ENCODE assay signal across 32 cellular contexts in the genomic region with DNA sequence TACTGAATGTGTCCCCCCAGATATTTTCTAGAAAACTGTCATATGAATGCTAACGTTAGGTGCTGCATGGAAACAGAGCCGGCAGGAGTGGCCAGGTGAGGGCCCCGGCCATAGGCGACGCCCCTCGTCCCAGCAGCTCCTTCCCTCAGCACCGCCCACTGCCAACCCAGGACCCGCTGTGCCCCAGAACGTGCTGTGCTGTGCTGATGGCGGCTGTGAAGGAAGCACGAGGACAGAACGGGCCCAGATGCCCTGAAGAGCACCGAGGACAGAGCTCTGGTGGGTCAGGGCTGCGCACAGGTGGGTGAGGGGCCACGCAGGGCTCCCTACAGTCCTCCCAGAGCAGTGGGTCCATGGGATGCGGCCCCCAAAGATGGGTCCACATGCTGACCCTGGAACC. TPM values are rescaled to one million over a fixed set of nuclear protein-coding genes. Genes with fewer than 3 reads are reported as not detected.
DNase-seq lines count a peak whose midpoint lies in the region; ATAC-seq, FAIRE-seq and TF ChIP-seq lines count a peak whose summit lies in the region.
"Had no signal": no experiment of that assay in that cellular context is flagged by ENCODE, and none has a peak within 500 bp of the region (broad histone marks: within the 10 kb centered on the region; RNA-seq: fewer than 3 reads in every experiment).

No MANE protein-coding gene starts in this region.

- TF ChIP-seq CTCF in Loucy (conservative IDR thresholded peaks at IDR 0.05; ENCODE audit: low read length) (no peak), H1 (IDR thresholded peaks at IDR 0.05; ENCODE audit: control extremely low read depth in 1 of 3, insufficient read depth in 1 of 3, low read depth in 1 of 3, low read length in 3 of 3) (no peak)

- H2BK15ac ChIP-seq in H1 (ENCODE audit: low read length) = no peak overlapping the region
- no peak overlapping the region for H2BK15ac ChIP-seq in mesendoderm (replicated peaks; ENCODE audit: low read depth)

- H3K23me2 ChIP-seq in H1 (ENCODE audit: low read depth, low read length) = no peaks in the 10 kb centered on the region

- H3K36me3 ChIP-seq in BLaER1 = peaks cover 75% of the 10 kb centered on the region
- H3K36me3 ChIP-seq in CD8-positive, alpha-beta memory T cell (ENCODE audit: insufficient read depth, low read length) = peaks cover 24% of the 10 kb centered on the region
- H3K36me3 ChIP-seq in Loucy (ENCODE audit: insufficient read depth, low read length) = peaks cover 87% of the 10 kb centered on the region; the same call in 1 of the 2 replicates
- H3K36me3 ChIP-seq in H1 (ENCODE audit: control insufficient read depth in 2 of 4, insufficient read depth in 4 of 4, low read length in 3 of 4) = peaks cover 18 to 78% (median 49%) of the 10 kb centered on the region in 4 experiments
- peaks cover 3% of the 10 kb centered on the region for H3K36me3 ChIP-seq in mesendoderm (ENCODE audit: control insufficient read depth, insufficient read depth, low read length)
- H3K36me3 ChIP-seq: cardiac muscle cell, neural progenitor cell had no signal

- no peak overlapping the region for H2BK12ac ChIP-seq in H1 (ENCODE audit: low read depth, low read length)

- H3K4me1 Mint-ChIP-seq in CD8-positive, alpha-beta memory T cell = peaks cover 57 to 100% (median 85%) of the 10 kb centered on the region in 3 donors
- H3K4me1 Mint-ChIP-seq: neural progenitor cell had no signal

- no peak overlapping the region for H3K4ac ChIP-seq in H1 (replicated peaks; ENCODE audit: insufficient read length, low read depth, low read length)
- no peak overlapping the region for H3K4ac ChIP-seq in mesendoderm (ENCODE audit: low read depth, low read length)

- H2BK120ac ChIP-seq in H1 (replicated peaks; ENCODE audit: low read depth, low read length) (no peak overlapping the region), mesendoderm (ENCODE audit: low read depth, low read length) (no peak overlapping the region)

- H3K18ac ChIP-seq in H1 (ENCODE audit: extremely low read depth, low read length) (no peak overlapping the region), mesendoderm (ENCODE audit: low read length) (no peak overlapping the region)

- peaks cover 3 to 89% (median 13%) of the 10 kb centered on the region in 3 donors for H3K36me3 Mint-ChIP-seq in CD8-positive, alpha-beta memory T cell

- H2AK5ac ChIP-seq in H1 (ENCODE audit: low read depth, low read length) (no peak overlapping the region), mesendoderm (ENCODE audit: low read length) (no peak overlapping the region)

- no peak overlapping the region for H2BK20ac ChIP-seq in H1 (ENCODE audit: low read length)

- H3K79me1 ChIP-seq in H1 (ENCODE audit: low read depth, low read length) (peaks cover 21% of the 10 kb centered on the region), mesendoderm (ENCODE audit: low read length) (peaks cover 13% of the 10 kb centered on the region)

- H3K9me2 ChIP-seq in Loucy (replicated peaks; ENCODE audit: low read depth, low read length) = no peaks in the 10 kb centered on the region

- H4K91ac ChIP-seq in H1 (replicated peaks; ENCODE audit: insufficient read length, low read length) = no peak overlapping the region

- no peak overlapping the region for H3K23ac ChIP-seq in H1 (ENCODE audit: insufficient read length)
- no peak overlapping the region for H3K23ac ChIP-seq in mesendoderm (ENCODE audit: low read length)

- no peaks in the 10 kb centered on the region for H3K9me3 ChIP-seq in BLaER1
- no peaks in the 10 kb centered on the region for H3K9me3 ChIP-seq in CD8-positive, alpha-beta memory T cell (ENCODE audit: low read length)
- H3K9me3 ChIP-seq in Loucy (ENCODE audit: insufficient read depth, low read depth, low read length) = no peaks in the 10 kb centered on the region
- no peaks in the 10 kb centered on the region for H3K9me3 ChIP-seq in H1 (ENCODE audit: insufficient read depth in 2 of 2, low read depth in 1 of 2, low read length in 1 of 2)
- H3K9me3 ChIP-seq: sigmoid colon had no signal

- H3K79me2 ChIP-seq in Loucy (ENCODE audit: insufficient read depth, low read length) (peaks cover 32% of the 10 kb centered on the region; the same call in 1 of the 2 replicates), H1 (ENCODE audit: control insufficient read depth in 1 of 2, insufficient read depth in 2 of 2, low read length in 2 of 2) (peaks cover 2 to 28% of the 10 kb centered on the region in 2 experiments), mesendoderm (ENCODE audit: control insufficient read depth, insufficient read depth, low read length) (peaks cover 8% of the 10 kb centered on the region)

- TF ChIP-seq EP300 in H1 (IDR thresholded peaks at IDR 0.05; ENCODE audit: borderline replicate concordance in 1 of 2, low read depth in 2 of 2, low read length in 2 of 2) = no peak

- POLR2A ChIA-PET in CD8-positive, alpha-beta memory T cell (lab: Charles Lee) = no interaction called here
- POLR2A ChIA-PET in H1 (lab: Charles Lee; ENCODE audit: partially characterized antibody) = interaction anchor here (0.9 to 1.7 kb wide), 2 partner anchors 10 to 21 kb away, joined by 3 to 10 read pairs; no protein-coding TSS in a partner anchor

- H3K9ac ChIP-seq in BLaER1 (no peak overlapping the region), Loucy (ENCODE audit: low read depth, low read length, poor library complexity, severe bottlenecking) (no peak overlapping the region), H1 (replicated peaks in 1 of 4; ENCODE audit: extremely low read depth in 1 of 4, low read depth in 3 of 4, low read length in 3 of 4) (no peak overlapping the region), mesendoderm (ENCODE audit: low read length) (no peak overlapping the region)
- H3K9ac ChIP-seq: neural progenitor cell had no signal

- no peaks in the 10 kb centered on the region for H3K9me3 Mint-ChIP-seq in CD8-positive, alpha-beta memory T cell
- H3K9me3 Mint-ChIP-seq: activated CD8-positive, alpha-beta T cell treated with anti-CD3 and anti-CD28 coated beads for 36 hours; activated naive CD4-positive, alpha-beta T cell treated with anti-CD3 and anti-CD28 coated beads, Interleukin-2, amount 10 ng/mL, durations not matched to agents 7 days and 5 days; dendritic cell treated with granulocyte-macrophage colony-stimulating factor and Interleukin-4, amounts not matched to agents 40 ng/mL and 50 ng/mL, for 4 days; neural progenitor cell; T-helper 2 cell treated with Interferon-gamma antibody and Interleukin-4, amounts not matched to agents 5 μg/mL and 100 μg/mL, for 36 hours; type B pancreatic cell had no signal

- H3K56ac ChIP-seq in H1 (replicated peaks; ENCODE audit: insufficient read length, low read depth, low read length) (no peak overlapping the region), mesendoderm (ENCODE audit: low read length) (no peak overlapping the region)

- H3K14ac ChIP-seq in H1 (ENCODE audit: insufficient read length) = no peak overlapping the region

- H3K27ac Mint-ChIP-seq in CD8-positive, alpha-beta memory T cell = peak overlapping the region in 7 of 8 donors; percentile 70 to 99 (median 92)
- H3K27ac Mint-ChIP-seq: activated CD8-positive, alpha-beta T cell treated with anti-CD3 and anti-CD28 coated beads for 36 hours; activated naive CD4-positive, alpha-beta T cell treated with anti-CD3 and anti-CD28 coated beads, Interleukin-2, amount 10 ng/mL, durations not matched to agents 7 days and 5 days; neural progenitor cell; type B pancreatic cell had no signal

- peaks cover 100% of the 10 kb centered on the region for H4K20me1 ChIP-seq in BLaER1
- peaks cover 9% of the 10 kb centered on the region for H4K20me1 ChIP-seq in Loucy (ENCODE audit: insufficient read depth, low read length, poor library complexity, severe bottlenecking)
- H4K20me1 ChIP-seq in H1 (replicated peaks in 1 of 2; ENCODE audit: control insufficient read depth in 1 of 2, insufficient read depth in 2 of 2, low read length in 2 of 2) = peaks cover 11 to 33% of the 10 kb centered on the region in 2 experiments

- H2AFZ ChIP-seq in Loucy (ENCODE audit: low read length) (no peak overlapping the region), H1 (ENCODE audit: low read length) (no peak overlapping the region)
- H2AFZ ChIP-seq: neural progenitor cell had no signal

- TF ChIP-seq RAD21 in H1 (IDR thresholded peaks at IDR 0.05 in 1 of 2, conservative IDR thresholded peaks at IDR 0.05 in 1 of 2; ENCODE audit: low read depth in 2 of 2, low read length in 2 of 2) = no peak

- DNase-seq in CD8-positive, alpha-beta memory T cell = no peak
- no peak for DNase-seq in H1 (ENCODE audit: low read depth in 1 of 2, low spot score in 2 of 2)
- DNase-seq in T-helper 9 cell = no peak
- DNase-seq in mesendoderm = no peak
- no peak for DNase-seq in foreskin melanocyte
- DNase-seq: activated naive CD4-positive, alpha-beta T cell treated with anti-CD3 and anti-CD28 coated beads, Interleukin-2, amount 10 ng/mL, durations not matched to agents 7 days and 5 days; aorta; DMS53; GF-D8; NCI-H1092; NCI-H2029; NCI-H226; NCI-H774; sigmoid colon; stimulated activated CD4-positive, alpha-beta T cell treated with anti-CD3 and anti-CD28 coated beads, Interleukin-15, amount 100 ng/mL, for 24 hours; WERI-Rb-1 had no signal

- no peak for TF ChIP-seq POLR2A in H1 (IDR thresholded peaks at IDR 0.05; ENCODE audit: control extremely low read depth in 1 of 2, low read depth in 2 of 2, low read length in 2 of 2)

- H4K8ac ChIP-seq in H1 (ENCODE audit: extremely low read depth, insufficient read depth, low read length) (peak overlapping the region; percentile 18; the same call in 1 of the 2 replicates), mesendoderm (ENCODE audit: low read depth, low read length) (no peak overlapping the region)

- ATAC-seq in HG03039 (IDR thresholded peaks at IDR 0.05; ENCODE audit: unreplicated experiment) = no peak
- ATAC-seq: Right ventricle myocardium inferior had no signal

- H3K4me3 Mint-ChIP-seq in CD8-positive, alpha-beta memory T cell = peak overlapping the region; percentile 34 to 80 (median 51)
- H3K4me3 Mint-ChIP-seq: activated CD8-positive, alpha-beta T cell treated with anti-CD3 and anti-CD28 coated beads for 36 hours; activated naive CD4-positive, alpha-beta T cell treated with anti-CD3 and anti-CD28 coated beads, Interleukin-2, amount 10 ng/mL, durations not matched to agents 7 days and 5 days; dendritic cell treated with granulocyte-macrophage colony-stimulating factor and Interleukin-4, amounts not matched to agents 40 ng/mL and 50 ng/mL, for 4 days; neural progenitor cell; type B pancreatic cell had no signal

- peaks cover 86% of the 10 kb centered on the region for H3K4me1 ChIP-seq in BLaER1
- peaks cover 22% of the 10 kb centered on the region for H3K4me1 ChIP-seq in CD8-positive, alpha-beta memory T cell (ENCODE audit: insufficient read depth, low read length)
- peaks cover 18% of the 10 kb centered on the region for H3K4me1 ChIP-seq in Loucy (ENCODE audit: insufficient read depth, low read length, poor library complexity, severe bottlenecking)
- H3K4me1 ChIP-seq in H1 (replicated peaks in 1 of 4; ENCODE audit: control insufficient read depth in 3 of 4, insufficient read depth in 4 of 4, low read length in 3 of 4) = no peaks in the 10 kb centered on the region
- H3K4me1 ChIP-seq in mesendoderm (ENCODE audit: control insufficient read depth, low read depth, low read length) = no peaks in the 10 kb centered on the region
- H3K4me1 ChIP-seq: neural progenitor cell had no signal

- H3K27me3 Mint-ChIP-seq in CD8-positive, alpha-beta memory T cell = no peaks in the 10 kb centered on the region
- H3K27me3 Mint-ChIP-seq: activated CD8-positive, alpha-beta T cell treated with anti-CD3 and anti-CD28 coated beads for 36 hours; activated naive CD4-positive, alpha-beta T cell treated with anti-CD3 and anti-CD28 coated beads, Interleukin-2, amount 10 ng/mL, durations not matched to agents 7 days and 5 days; dendritic cell treated with granulocyte-macrophage colony-stimulating factor and Interleukin-4, amounts not matched to agents 40 ng/mL and 50 ng/mL, for 4 days; type B pancreatic cell had no signal

- WGBS in H1 (ENCODE audit: extremely low coverage in 1 of 2, insufficient coverage in 1 of 2, insufficient read length in 1 of 2, insufficient replicate concordance in 2 of 2, low coverage in 1 of 2, low lambda C conversion rate in 2 of 2, missing lambda C conversion rate in 1 of 2), 2 experiments = 92% methylated on average over 16 of the region's 16 CpGs; no CpG with 5 or more reads in 1 of the 2 experiments
- no CpG with 5 or more reads among the region's 16 CpGs for WGBS in mesendoderm (ENCODE audit: extremely low coverage, insufficient coverage, low lambda C conversion rate)

- no peak for FAIRE-seq in H1 (lab: Jason Lieb, UNC)
- FAIRE-seq: endometrium, GM19239, keratinocyte had no signal

- H3K27ac ChIP-seq in BLaER1 (no peak overlapping the region), H1 (ENCODE audit: low read depth, low read length) (no peak overlapping the region; the same call in 1 of the 2 replicates), mesendoderm (ENCODE audit: low read depth, low read length) (no peak overlapping the region)
- no peak overlapping the region for H3K27ac ChIP-seq in CD8-positive, alpha-beta memory T cell (ENCODE audit: low read depth, low read length)
- H3K27ac ChIP-seq: cardiac muscle cell, neural progenitor cell, sigmoid colon, WERI-Rb-1 had no signal

- H3K4me3 ChIP-seq in BLaER1 (no peak overlapping the region), Loucy (ENCODE audit: low read length, poor library complexity, severe bottlenecking) (peak overlapping the region; percentile 43), H1 (ENCODE audit: extremely low read depth in 1 of 4, insufficient read depth in 2 of 4, low read depth in 3 of 4, low read length in 4 of 4) (no peak overlapping the region), mesendoderm (ENCODE audit: low read length) (no peak overlapping the region)
- no peak overlapping the region for H3K4me3 ChIP-seq in CD8-positive, alpha-beta memory T cell (ENCODE audit: low read length)
- H3K4me3 ChIP-seq: cardiac muscle cell, neural progenitor cell, sigmoid colon had no signal

- CTCF ChIA-PET in CD8-positive, alpha-beta memory T cell (lab: Charles Lee) = interaction anchor here (1.9 to 2.8 kb wide), 2 partner anchors 10 to 43 kb away, joined by 6 to 10 read pairs; no protein-coding TSS in a partner anchor
- CTCF ChIA-PET in H1 (lab: Charles Lee; ENCODE audit: partially characterized antibody) = interaction anchor here (0.9 to 4.5 kb wide), 9 partner anchors 10 to 152 kb away, joined by 3 to 32 read pairs (median 8); no protein-coding TSS in a partner anchor

- H2BK5ac ChIP-seq in H1 (ENCODE audit: low read depth, low read length) (no peak overlapping the region), mesendoderm (ENCODE audit: low read length) (no peak overlapping the region)

- no peak overlapping the region for H4K5ac ChIP-seq in H1 (ENCODE audit: insufficient read length, low read depth, low read length)
- H4K5ac ChIP-seq in mesendoderm (ENCODE audit: low read length) = no peak overlapping the region

- H3K27me3 ChIP-seq in BLaER1 (no peaks in the 10 kb centered on the region), Loucy (ENCODE audit: insufficient read depth, low read length, poor library complexity, severe bottlenecking) (no peaks in the 10 kb centered on the region), H1 (replicated peaks in 1 of 4; ENCODE audit: control insufficient read depth in 3 of 4, extremely low read depth in 1 of 4, insufficient read depth in 3 of 4, low read length in 3 of 4) (no peaks in the 10 kb centered on the region), mesendoderm (ENCODE audit: insufficient read depth, low read length, poor library complexity) (no peaks in the 10 kb centered on the region)
- no peaks in the 10 kb centered on the region for H3K27me3 ChIP-seq in CD8-positive, alpha-beta memory T cell (ENCODE audit: insufficient read depth, low read length, poor library complexity, severe bottlenecking)
- H3K27me3 ChIP-seq: cardiac muscle cell, neural progenitor cell, sigmoid colon had no signal

- H3F3A ChIP-seq in Loucy (ENCODE audit: low read depth) = no peaks in the 10 kb centered on the region

- H3K4me2 ChIP-seq in BLaER1 = peak overlapping the region; percentile 85
- peak overlapping the region; percentile 53 for H3K4me2 ChIP-seq in Loucy (ENCODE audit: low read depth, low read length, poor library complexity, severe bottlenecking)
- H3K4me2 ChIP-seq in H1 (ENCODE audit: insufficient read depth in 1 of 2, low read depth in 2 of 2, low read length in 2 of 2) = no peak overlapping the region
- H3K4me2 ChIP-seq in mesendoderm (ENCODE audit: low read length) = no peak overlapping the region
- H3K4me2 ChIP-seq: neural progenitor cell had no signal

RNA-seq across cellular contexts. Expression of a gene that starts 30.3 kb away (rescaled TPM):
- total RNA-seq in CD8-positive, alpha-beta memory T cell = 100 to 1,000 TPM in 1 of 2 experiments, 10 to 100 TPM in 1; 92.5 to 101 TPM
- 95.9 TPM for polyA plus RNA-seq in CD8-positive, alpha-beta memory T cell
- total RNA-seq in H1 (2021; fragmentation: NEBNext Ultra II Directional; extraction: Animal tissue kit (Norgen Biotek cat#: 25700)) = 260 and 266 TPM in 2 replicates
- polyA plus RNA-seq in H1 (2011; rRNA removed) = 107 and 168 TPM in 2 replicates
- polyA plus RNA-seq in H1 (2011; cell fraction: cytosol; rRNA removed) = 145 TPM
- 161 TPM for polyA plus RNA-seq in H1 (2011; cell fraction: nucleus; rRNA removed)
- polyA plus RNA-seq in H1 (2012, experiment 1 of 2) = 129 to 148 TPM (median 136 TPM) in 4 replicates
- 146 TPM for polyA plus RNA-seq in H1 (2012, experiment 2 of 2)
- 245 TPM for polyA plus RNA-seq in H1 (2013, experiment 1 of 2)
- polyA plus RNA-seq in H1 (2013, experiment 2 of 2) = 311 TPM
- 76.4 and 90.5 TPM in 2 replicates for polyA minus RNA-seq in H1 (2011; rRNA and poly(A)+ RNA removed)
- polyA minus RNA-seq in H1 (2011; cell fraction: cytosol; rRNA and poly(A)+ RNA removed) = 92.9 TPM
- polyA minus RNA-seq in H1 (2011; cell fraction: nucleus; rRNA and poly(A)+ RNA removed) = 64.8 TPM
- 135 TPM for polyA plus RNA-seq in mesendoderm (2013, experiment 1 of 2)
- polyA plus RNA-seq in mesendoderm (2013, experiment 2 of 2) = 132 TPM

RNA-seq across cellular contexts. Expression of a gene that starts 48.2 kb away (rescaled TPM):
- total RNA-seq in CD8-positive, alpha-beta memory T cell = not detected
- polyA plus RNA-seq in CD8-positive, alpha-beta memory T cell = not detected
- total RNA-seq in H1 (2021; fragmentation: NEBNext Ultra II Directional; extraction: Animal tissue kit (Norgen Biotek cat#: 25700)) = 0.46 and 0.48 TPM in 2 replicates
- 0.86 and 0.91 TPM in 2 replicates for polyA plus RNA-seq in H1 (2011; rRNA removed)
- polyA plus RNA-seq in H1 (2011; cell fraction: cytosol; rRNA removed) = 0.57 TPM
- 1.9 TPM for polyA plus RNA-seq in H1 (2011; cell fraction: nucleus; rRNA removed)
- polyA plus RNA-seq in H1 (2012, experiment 1 of 2) = 0.55 to 0.88 TPM (median 0.75 TPM) in 4 replicates
- 0.58 TPM for polyA plus RNA-seq in H1 (2012, experiment 2 of 2)
- 0.77 TPM for polyA plus RNA-seq in H1 (2013, experiment 1 of 2)
- polyA plus RNA-seq in H1 (2013, experiment 2 of 2) = 0.94 TPM
- 1.0 and 1.1 TPM in 2 replicates for polyA minus RNA-seq in H1 (2011; rRNA and poly(A)+ RNA removed)
- 0.44 TPM for polyA minus RNA-seq in H1 (2011; cell fraction: cytosol; rRNA and poly(A)+ RNA removed)
- 0.50 TPM for polyA minus RNA-seq in H1 (2011; cell fraction: nucleus; rRNA and poly(A)+ RNA removed)
- polyA plus RNA-seq in mesendoderm (2013, experiment 1 of 2) = 0.15 TPM
- 0.11 TPM for polyA plus RNA-seq in mesendoderm (2013, experiment 2 of 2)
- total RNA-seq: activated CD8-positive, alpha-beta T cell treated with anti-CD3 and anti-CD28 coated beads for 36 hours; cardiac muscle cell; fibroblast of lung; liver; mononuclear cell; Right ventricle myocardium inferior; sigmoid colon had no signal
- polyA plus RNA-seq: cardiac muscle cell, fibroblast of lung, liver had no signal

Comparison
In these comparisons a context has a peak if more than half of its experiments do, and no peak if none do; other contexts are left out.
1. H3K4me2 ChIP-seq: peak in BLaER1 (single experiment) and Loucy (single experiment); none in H1 (0 of 2) and mesendoderm (single experiment).